In genomic region chr18:5287854-5288253, GRCh38 we compare ENCODE assay signal across 25 cellular contexts.
"Had no signal": no experiment of that assay in that cellular context is flagged by ENCODE, and none has a peak within 500 bp of the region (broad histone marks: within the 10 kb centered on the region; RNA-seq: fewer than 3 reads in every experiment).

No MANE protein-coding gene starts in this region.

- DNase-seq: activated B cell treated with CpG ODN at 0.5 μM for 24 hours; activated CD4-positive, alpha-beta T cell treated with anti-CD3 and anti-CD28 coated beads for 36 hours; activated CD4-positive, alpha-beta T cell treated with anti-CD3 and anti-CD28 coated beads, Interleukin-2, amount 50 U/mL, for 4 hours; activated CD8-positive, alpha-beta memory T cell treated with anti-CD3 and anti-CD28 coated beads for 24 hours; activated CD8-positive, alpha-beta memory T cell treated with anti-CD3 and anti-CD28 coated beads, Interleukin-2, amount 50 U/mL, for 4 hours; activated T-cell treated with anti-CD3 and anti-CD28 coated beads, Interleukin-2, amount 50 U/mL, for 24 hours; amygdala; cerebellar nuclear complex; cortex of kidney; erythroblast; foreskin fibroblast; immature natural killer cell; lower lobe of right lung; naive B cell; small intestine; stimulated activated CD4-positive, alpha-beta T cell treated with anti-CD3 and anti-CD28 coated beads, Interleukin-2, amount 100 ng/mL, for 24 hours; stomach; T1000 had no signal

- H3K4me1 ChIP-seq: lower lobe of right lung, tibial nerve had no signal

- H3K9me3 ChIP-seq: lower lobe of right lung, stomach, suprapubic skin, tibial nerve had no signal

- H3K4me1 Mint-ChIP-seq: neural crest cell had no signal

- H3K4me3 ChIP-seq: lower lobe of right lung, stomach, suprapubic skin, tibial nerve had no signal

- H3K27me3 ChIP-seq: stomach, suprapubic skin, tibial nerve had no signal

- ATAC-seq: activated CD4-positive, alpha-beta T cell treated with anti-CD3 and anti-CD28 coated beads for 36 hours; activated T-helper 17 cell treated with anti-CD3 and anti-CD28 coated beads, Interleukin-2, amount 50 U/mL, for 72 hours; left lobe of liver; lower lobe of right lung; sciatic nerve; stimulated activated effector memory CD8-positive, alpha-beta T cell treated with anti-CD3 and anti-CD28 coated beads, Interleukin-12 subunit alpha, Interleukin-12 subunit beta, amount 100 ng/mL, for 72 hours had no signal

- H3K27ac ChIP-seq: lower lobe of right lung, stomach, suprapubic skin, tibial nerve had no signal

- H3K4me3 Mint-ChIP-seq: activated B cell treated with CpG ODN at 0.5 μM for 24 hours; activated CD4-positive, alpha-beta T cell treated with anti-CD3 and anti-CD28 coated beads for 36 hours; activated T-cell treated with anti-CD3 and anti-CD28 coated beads, Interleukin-2, amount 50 U/mL, for 24 hours; activated T-helper 17 cell treated with anti-CD3 and anti-CD28 coated beads, Interleukin-2, amount 50 U/mL, for 72 hours; immature natural killer cell; naive B cell; neural crest cell; stimulated activated effector memory CD8-positive, alpha-beta T cell treated with anti-CD3 and anti-CD28 coated beads, Interleukin-12 subunit alpha, Interleukin-12 subunit beta, amount 100 ng/mL, for 72 hours had no signal

- H3K9me3 Mint-ChIP-seq: activated B cell treated with CpG ODN at 0.5 μM for 24 hours; activated T-cell treated with anti-CD3 and anti-CD28 coated beads, Interleukin-2, amount 50 U/mL, for 24 hours; activated T-helper 17 cell treated with anti-CD3 and anti-CD28 coated beads, Interleukin-2, amount 50 U/mL, for 72 hours; immature natural killer cell; naive B cell; neural crest cell; stimulated activated effector memory CD8-positive, alpha-beta T cell treated with anti-CD3 and anti-CD28 coated beads, Interleukin-12 subunit alpha, Interleukin-12 subunit beta, amount 100 ng/mL, for 72 hours had no signal

- H3K27ac Mint-ChIP-seq: activated CD4-positive, alpha-beta T cell treated with anti-CD3 and anti-CD28 coated beads for 36 hours; activated T-cell treated with anti-CD3 and anti-CD28 coated beads, Interleukin-2, amount 50 U/mL, for 24 hours; activated T-helper 17 cell treated with anti-CD3 and anti-CD28 coated beads, Interleukin-2, amount 50 U/mL, for 72 hours; immature natural killer cell had no signal

- H3K27me3 Mint-ChIP-seq: activated B cell treated with CpG ODN at 0.5 μM for 24 hours; activated CD4-positive, alpha-beta T cell treated with anti-CD3 and anti-CD28 coated beads for 36 hours; activated T-cell treated with anti-CD3 and anti-CD28 coated beads, Interleukin-2, amount 50 U/mL, for 24 hours; activated T-helper 17 cell treated with anti-CD3 and anti-CD28 coated beads, Interleukin-2, amount 50 U/mL, for 72 hours; naive B cell had no signal
